7 cellular contexts compared by ENCODE assay signal in genomic region chr9:20640331-20641187, GRCh38. TPM values are rescaled to one million over a fixed set of nuclear protein-coding genes. Genes with fewer than 3 reads are reported as not detected.
DNase-seq lines count a peak whose midpoint lies in the region; ATAC-seq and TF ChIP-seq lines count a peak whose summit lies in the region.

No MANE protein-coding gene starts in this region.

- intact Hi-C loops in esophagus squamous epithelium (cut with DNase I) = no loop called here

- peaks cover 0 to 7% (median 0%) of the 10 kb centered on the region in 3 donors for H3K4me1 ChIP-seq in esophagus squamous epithelium

- no peak for TF ChIP-seq CTCF in esophagus squamous epithelium (IDR thresholded peaks at IDR 0.05)

- peak; percentile 76 for DNase-seq in NCI-H2107 treated with DMSO at 0.1 percent for 48 hours (lab: John Stamatoyannopoulos, UW; ENCODE audit: unreplicated experiment)
- DNase-seq in activated CD8-positive, alpha-beta memory T cell treated with anti-CD3 and anti-CD28 coated beads, Interleukin-2, amount 50 U/mL, for 1 hour (ENCODE audit: extremely low read depth) = peak; percentile 82
- peak; percentile 7 for DNase-seq in globus pallidus (ENCODE audit: low spot score)
- DNase-seq in stimulated activated CD4-positive, alpha-beta T cell treated with anti-CD3 and anti-CD28 coated beads, Interleukin-4, amount 100 ng/mL, for 24 hours = peak; percentile 79
- no peak for DNase-seq in esophagus squamous epithelium (lab: John Stamatoyannopoulos, UW)

- H3K9me3 ChIP-seq in esophagus squamous epithelium = no peaks in the 10 kb centered on the region

- H3K27ac ChIP-seq in esophagus squamous epithelium = no peak overlapping the region

- H3K27me3 ChIP-seq in esophagus squamous epithelium = no peaks in the 10 kb centered on the region

- no peak overlapping the region for H3K4me3 ChIP-seq in esophagus squamous epithelium

- no peaks in the 10 kb centered on the region for H3K36me3 ChIP-seq in esophagus squamous epithelium

- ATAC-seq in GM18868 (IDR thresholded peaks at IDR 0.05; ENCODE audit: unreplicated experiment) (peak; percentile 90), HG02798 (IDR thresholded peaks at IDR 0.05; ENCODE audit: poor library complexity, unreplicated experiment) (peak; percentile 90)

- 70 to 72% methylated on average over 6 of the region's 7 CpGs for WGBS in esophagus squamous epithelium, 2 donors

- TF ChIP-seq POLR2A in esophagus squamous epithelium (IDR thresholded peaks at IDR 0.05) = no peak

RNA-seq across cellular contexts. Expression of gene MLLT3, which starts 18.3 kb away (rescaled TPM):
- 10 to 100 TPM in 1 of 4 donors, 1 to 10 TPM in 3; 8.2 to 21.5 (median 8.6) TPM for total RNA-seq in esophagus squamous epithelium

RNA-seq across cellular contexts. Expression of gene FOCAD, which starts 43.5 kb away (rescaled TPM):
- 10 to 100 TPM; 20.7 to 34.9 (median 25.5) TPM for total RNA-seq in esophagus squamous epithelium
